Comparison of ENCODE assay signal across 10 cellular contexts in genomic region chr10:88065384-88066049, GRCh38.
DNase-seq lines count a peak whose midpoint lies in the region; ATAC-seq, FAIRE-seq and TF ChIP-seq lines count a peak whose summit lies in the region.
"Had no signal": no experiment of that assay in that cellular context is flagged by ENCODE, and none has a peak within 500 bp of the region (broad histone marks: within the 10 kb centered on the region; RNA-seq: fewer than 3 reads in every experiment).

No MANE protein-coding gene starts in this region.

- FAIRE-seq in GM12878 (lab: Jason Lieb, UNC) (no peak), kidney (lab: Jason Lieb, UNC) (no peak)

- H4K8ac ChIP-seq in IMR-90 (ENCODE audit: low read depth in 2 of 2, low read length in 2 of 2) = peak overlapping the region in 1 of 2 experiments; percentile 17; a peak in 2 of 4 replicates

- H4K91ac ChIP-seq in IMR-90 (ENCODE audit: insufficient read depth, low read depth, low read length) = peak overlapping the region; percentile 27; the same call in 1 of the 2 replicates

- H3K9me1 ChIP-seq in IMR-90 (ENCODE audit: insufficient read depth, low read length) = peaks cover 25% of the 10 kb centered on the region

- peaks cover 4% of the 10 kb centered on the region for H3K9me3 Mint-ChIP-seq in activated naive CD8-positive, alpha-beta T cell (ENCODE audit: low read depth)
- H3K9me3 Mint-ChIP-seq in activated naive CD8-positive, alpha-beta T cell treated with anti-CD3 and anti-CD28 coated beads for 36 hours = peaks cover 10% of the 10 kb centered on the region

- SMC1A ChIA-PET in GM12878 (lab: Charles Lee; ENCODE audit: uncharacterized antibody, unreplicated experiment) = interaction anchor here (0.6 to 19.3 kb wide), 29 partner anchors 8 to 326 kb away, joined by 3 to 229 read pairs (median 4); partner anchors contain the start of genes KLLN and PTEN

- peak overlapping the region; percentile 71 for H3K27ac Mint-ChIP-seq in activated naive CD8-positive, alpha-beta T cell
- H3K27ac Mint-ChIP-seq in activated naive CD8-positive, alpha-beta T cell treated with anti-CD3 and anti-CD28 coated beads for 36 hours = no peak overlapping the region

- H3K4me1 ChIP-seq in IMR-90 (ENCODE audit: control insufficient read depth, insufficient read depth, low read length) (peaks cover 27% of the 10 kb centered on the region), GM12878 (ENCODE audit: control insufficient read depth, insufficient read depth, low read length) (peaks cover 91% of the 10 kb centered on the region), tibial artery (peaks cover 0 to 42% (median 26%) of the 10 kb centered on the region in 4 donors), kidney (ENCODE audit: control insufficient read depth in 1 of 2, insufficient read depth in 1 of 2, low read depth in 1 of 2, low read length in 2 of 2) (peaks cover 5 to 7% of the 10 kb centered on the region in 2 donors)

- intact Hi-C loops in IMR-90 (cut with micrococcal nuclease) = no loop called here
- intact Hi-C loops in GM12878 (cut with micrococcal nuclease; ENCODE audit: unreplicated experiment) = loop anchor here (1.0 to 5.0 kb wide), 8 partner anchors 15 to 321 kb away; partner anchors contain the start of genes KLLN and PTEN
- intact Hi-C loops in tibial artery (cut with DNase I; ENCODE audit: low total_unique reads) = no loop called here
- intact Hi-C loops in kidney (cut with DNase I) = no loop called here

- no peaks in the 10 kb centered on the region for H3K9me3 ChIP-seq in IMR-90 (ENCODE audit: control insufficient read depth, insufficient read depth, low read length)
- no peaks in the 10 kb centered on the region for H3K9me3 ChIP-seq in GM12878 (replicated peaks; ENCODE audit: control insufficient read depth, insufficient read depth, low read length)
- no peaks in the 10 kb centered on the region for H3K9me3 ChIP-seq in tibial artery
- H3K9me3 ChIP-seq in kidney (ENCODE audit: control insufficient read depth in 1 of 2, low read length in 2 of 2) = no peaks in the 10 kb centered on the region

- no peak overlapping the region; the same call in 1 of the 2 replicates for H3K27ac ChIP-seq in IMR-90 (ENCODE audit: insufficient read depth, low read length)
- H3K27ac ChIP-seq in GM12878 (ENCODE audit: control insufficient read depth, insufficient read depth) = peak overlapping the region; percentile 92
- H3K27ac ChIP-seq in tibial artery = peak overlapping the region; percentile 26 to 75
- no peak overlapping the region for H3K27ac ChIP-seq in kidney (ENCODE audit: low read depth in 2 of 2, low read length in 2 of 2)
- H3K27ac ChIP-seq: parathyroid adenoma had no signal

- no peak for TF ChIP-seq RAD21 in IMR-90 (IDR thresholded peaks at IDR 0.05; ENCODE audit: low read length)
- peak; percentile 29; the same call in 1 of the 2 replicates for TF ChIP-seq RAD21 in GM12878 (IDR thresholded peaks at IDR 0.05; ENCODE audit: insufficient read depth, low read depth, low read length)

- H3K79me1 ChIP-seq in IMR-90 (ENCODE audit: low read depth in 1 of 2, low read length in 2 of 2) = peaks cover 0 to 3% of the 10 kb centered on the region in 2 experiments; a peak in 1 of 4 replicates

- H4K20me1 ChIP-seq in IMR-90 (ENCODE audit: insufficient read depth, low read length) (0 out of 2 replicates have a peak, but pooled peaks cover 3% of the 10 kb centered on the region), GM12878 (ENCODE audit: control insufficient read depth, insufficient read depth) (no peaks in the 10 kb centered on the region)

- H3K27me3 ChIP-seq in IMR-90 (ENCODE audit: control insufficient read depth, insufficient read depth, low read length) = no peaks in the 10 kb centered on the region
- no peaks in the 10 kb centered on the region for H3K27me3 ChIP-seq in GM12878 (replicated peaks in 1 of 2; ENCODE audit: control insufficient read depth in 2 of 2, insufficient read depth in 2 of 2, low read length in 1 of 2)
- no peaks in the 10 kb centered on the region for H3K27me3 ChIP-seq in tibial artery

- no peak for ATAC-seq in IMR-90 (ENCODE audit: low read depth)
- peak; percentile 48 for ATAC-seq in GM12878

- H3K4me2 ChIP-seq in IMR-90 (ENCODE audit: low read depth, low read length) = no peak overlapping the region
- H3K4me2 ChIP-seq in GM12878 (ENCODE audit: control insufficient read depth, insufficient read depth) = peak overlapping the region; percentile 80

- BruUV-seq in IMR-90 (replicated peaks; lab: Mats Ljungman, UMichigan) (no TSS peak), GM12878 (replicated peaks; lab: Mats Ljungman, UMichigan) (TSS peak; percentile 70)

- peak overlapping the region; percentile 79; the same call in 1 of the 2 replicates for H2AK5ac ChIP-seq in IMR-90 (ENCODE audit: low read depth, low read length)

- peak overlapping the region; percentile 30 for H4K5ac ChIP-seq in IMR-90 (ENCODE audit: low read depth, low read length)

- H2BK120ac ChIP-seq in IMR-90 (ENCODE audit: low read depth, low read length) = peak overlapping the region; percentile 63; the same call in 1 of the 2 replicates

- H2AFZ ChIP-seq in IMR-90 (replicated peaks; ENCODE audit: low read length, poor library complexity) = no peak overlapping the region
- no peak overlapping the region for H2AFZ ChIP-seq in GM12878 (ENCODE audit: control insufficient read depth, low read depth, low read length)
- H2AFZ ChIP-seq: parathyroid adenoma had no signal

- H2BK15ac ChIP-seq in IMR-90 (ENCODE audit: low read depth, low read length) = peak overlapping the region; percentile 81; the same call in 2 of the 3 replicates

- 0 out of 2 replicates have a peak overlapping the region, but pooled peaks have one; percentile 16 for H3K23ac ChIP-seq in IMR-90 (ENCODE audit: low read depth, low read length)

- dilution Hi-C loops in IMR-90 (cut with HindIII; ENCODE audit: low sequenced_read_pairs, unreplicated experiment) = no loop called here

- no peak for TF ChIP-seq CTCF in IMR-90 (conservative IDR thresholded peaks at IDR 0.05; ENCODE audit: low read depth, low read length)
- no peak for TF ChIP-seq CTCF in GM12878 (IDR thresholded peaks at IDR 0.05 in 2 of 3, conservative IDR thresholded peaks at IDR 0.05 in 1 of 3; ENCODE audit: control insufficient read depth in 2 of 3, extremely low read depth in 1 of 3, insufficient read depth in 1 of 3, low read depth in 3 of 3, low read length in 3 of 3)
- no peak for TF ChIP-seq CTCF in tibial artery (IDR thresholded peaks at IDR 0.05)
- TF ChIP-seq CTCF in kidney (IDR thresholded peaks at IDR 0.05; ENCODE audit: borderline replicate concordance, extremely low read depth, insufficient read depth) = no peak

- DNase-seq in activated naive CD8-positive, alpha-beta T cell treated with anti-CD3 and anti-CD28 coated beads for 36 hours = no peak
- DNase-seq in IMR-90 (no peak), GM12878 (ENCODE audit: low read depth, low spot score) (no peak), tibial artery (no peak), OCI-M1 (lab: John Stamatoyannopoulos, UW) (no peak), kidney (no peak), A172 (ENCODE audit: low spot score) (no peak)
- DNase-seq: HCEC 1CT had no signal

- POLR2A ChIA-PET in IMR-90 (lab: Charles Lee; ENCODE audit: unreplicated experiment) (no interaction called here), GM12878 (lab: Charles Lee) (interaction anchor here (0.8 to 2.0 kb wide), 11 partner anchors 10 to 321 kb away, joined by 3 to 8 read pairs (median 5); no protein-coding TSS in a partner anchor)

- in situ Hi-C loops in IMR-90 (cut with MboI; ENCODE audit: low sequenced_read_pairs) = no loop called here
- in situ Hi-C loops in GM12878 (cut with MboI) = loop anchor here (10.0 kb wide), 1 partner anchor 201 kb away; the partner anchor contains the start of genes KLLN and PTEN

- no peaks in the 10 kb centered on the region for H3K79me2 ChIP-seq in GM12878 (ENCODE audit: control insufficient read depth, insufficient read depth, low read length)
- H3K79me2 ChIP-seq: parathyroid adenoma had no signal

- H2AK9ac ChIP-seq in IMR-90 (replicated peaks; ENCODE audit: low read depth, low read length, poor library complexity) = no peak overlapping the region

- WGBS in IMR-90 (ENCODE audit: extremely low coverage in 2 of 2, insufficient read length in 1 of 2), 2 experiments = no CpG with 5 or more reads among the region's 5 CpGs
- WGBS in GM12878 (ENCODE audit: insufficient coverage, insufficient replicate concordance, low lambda C conversion rate, missing lambda C conversion rate) = 0% methylated on average over 5 of the region's 5 CpGs

- H3K4me3 Mint-ChIP-seq in activated naive CD8-positive, alpha-beta T cell = peak overlapping the region; percentile 53
- no peak overlapping the region for H3K4me3 Mint-ChIP-seq in activated naive CD8-positive, alpha-beta T cell treated with anti-CD3 and anti-CD28 coated beads for 36 hours

- H3K4me1 Mint-ChIP-seq in activated naive CD8-positive, alpha-beta T cell (ENCODE audit: low read depth) = peaks cover 78% of the 10 kb centered on the region
- H3K4me1 Mint-ChIP-seq in activated naive CD8-positive, alpha-beta T cell treated with anti-CD3 and anti-CD28 coated beads for 36 hours = peaks cover 66% of the 10 kb centered on the region

- TF ChIP-seq POLR2A in IMR-90 (IDR thresholded peaks at IDR 0.05; ENCODE audit: low read depth, low read length) (no peak), GM12878 (IDR thresholded peaks at IDR 0.05; ENCODE audit: low read depth, low read length) (no peak)

- peaks cover 2% of the 10 kb centered on the region for H3K36me3 Mint-ChIP-seq in activated naive CD8-positive, alpha-beta T cell
- H3K36me3 Mint-ChIP-seq in activated naive CD8-positive, alpha-beta T cell treated with anti-CD3 and anti-CD28 coated beads for 36 hours = peaks cover 8% of the 10 kb centered on the region

- CTCF ChIA-PET in IMR-90 (lab: Yijun Ruan, JAX) = interaction anchor here (0.6 kb wide), 1 partner anchor 400 kb away, joined by 4 read pairs; no protein-coding TSS in a partner anchor
- CTCF ChIA-PET in GM12878 (lab: Yijun Ruan, JAX) = interaction anchor here (0.7 to 6.5 kb wide), 7 partner anchors 15 to 656 kb away, joined by 3 to 36 read pairs (median 6); no protein-coding TSS in a partner anchor

- TF ChIP-seq EP300 in GM12878 (IDR thresholded peaks at IDR 0.05; ENCODE audit: borderline replicate concordance in 1 of 2, control insufficient read depth in 1 of 2, low read depth in 2 of 2, low read length in 2 of 2) = peak; percentile 70 to 91; a peak in 3 of 4 replicates

- RAD21 ChIA-PET in GM12878 (lab: Charles Lee; ENCODE audit: unreplicated experiment) = interaction anchor here (0.8 to 8.0 kb wide), 14 partner anchors 10 to 324 kb away, joined by 3 to 89 read pairs (median 8); partner anchors contain the start of genes KLLN and PTEN

- H3K9ac ChIP-seq in IMR-90 (ENCODE audit: low read depth, low read length) (no peak overlapping the region), GM12878 (ENCODE audit: control insufficient read depth, insufficient read depth, low read length) (peak overlapping the region; percentile 52), kidney (ENCODE audit: low read length in 2 of 2) (no peak overlapping the region)
- H3K9ac ChIP-seq: parathyroid adenoma had no signal

- H3K36me3 ChIP-seq in IMR-90 (ENCODE audit: control insufficient read depth, insufficient read depth, low read length) = no peaks in the 10 kb centered on the region
- no peaks in the 10 kb centered on the region for H3K36me3 ChIP-seq in GM12878 (ENCODE audit: control insufficient read depth in 2 of 2, insufficient read depth in 2 of 2, low read length in 1 of 2)
- H3K36me3 ChIP-seq in tibial artery = no peaks in the 10 kb centered on the region
- no peaks in the 10 kb centered on the region for H3K36me3 ChIP-seq in kidney (ENCODE audit: control insufficient read depth in 1 of 2, insufficient read depth in 2 of 2, low read length in 2 of 2)

- H3K4ac ChIP-seq in IMR-90 (ENCODE audit: low read depth, low read length) = peak overlapping the region; percentile 58

- H3K27me3 Mint-ChIP-seq in activated naive CD8-positive, alpha-beta T cell = no peaks in the 10 kb centered on the region
- H3K27me3 Mint-ChIP-seq in activated naive CD8-positive, alpha-beta T cell treated with anti-CD3 and anti-CD28 coated beads for 36 hours = no peaks in the 10 kb centered on the region

- no peak overlapping the region for H2BK5ac ChIP-seq in IMR-90 (ENCODE audit: low read depth, low read length, poor library complexity, severe bottlenecking)

- H3K4me3 ChIP-seq in IMR-90 (ENCODE audit: insufficient read depth, low read depth, low read length) = no peak overlapping the region
- H3K4me3 ChIP-seq in GM12878 = peak overlapping the region; percentile 19; the same call in 1 of the 2 replicates
- H3K4me3 ChIP-seq in tibial artery = no peak overlapping the region
- no peak overlapping the region for H3K4me3 ChIP-seq in kidney (ENCODE audit: low read length in 2 of 2)

- H3K56ac ChIP-seq in IMR-90 (ENCODE audit: extremely low read depth, insufficient read depth, low read length) = no peak overlapping the region

- peak overlapping the region; percentile 51; the same call in 1 of the 2 replicates for H3K18ac ChIP-seq in IMR-90 (ENCODE audit: low read depth, low read length)

- peak overlapping the region; percentile 57 for H3K14ac ChIP-seq in IMR-90 (replicated peaks; ENCODE audit: low read depth, low read length)

- peak overlapping the region; percentile 59 for H2BK20ac ChIP-seq in IMR-90 (ENCODE audit: low read depth, low read length)

Comparison
In these comparisons a context has a peak if more than half of its experiments do, and no peak if none do; other contexts are left out.
1. H3K27ac ChIP-seq: peak in GM12878 (single experiment) and tibial artery (2 of 2); none in IMR-90 (single experiment) and kidney (0 of 2).